19 cellular contexts compared by ENCODE assay signal in the genomic region with DNA sequence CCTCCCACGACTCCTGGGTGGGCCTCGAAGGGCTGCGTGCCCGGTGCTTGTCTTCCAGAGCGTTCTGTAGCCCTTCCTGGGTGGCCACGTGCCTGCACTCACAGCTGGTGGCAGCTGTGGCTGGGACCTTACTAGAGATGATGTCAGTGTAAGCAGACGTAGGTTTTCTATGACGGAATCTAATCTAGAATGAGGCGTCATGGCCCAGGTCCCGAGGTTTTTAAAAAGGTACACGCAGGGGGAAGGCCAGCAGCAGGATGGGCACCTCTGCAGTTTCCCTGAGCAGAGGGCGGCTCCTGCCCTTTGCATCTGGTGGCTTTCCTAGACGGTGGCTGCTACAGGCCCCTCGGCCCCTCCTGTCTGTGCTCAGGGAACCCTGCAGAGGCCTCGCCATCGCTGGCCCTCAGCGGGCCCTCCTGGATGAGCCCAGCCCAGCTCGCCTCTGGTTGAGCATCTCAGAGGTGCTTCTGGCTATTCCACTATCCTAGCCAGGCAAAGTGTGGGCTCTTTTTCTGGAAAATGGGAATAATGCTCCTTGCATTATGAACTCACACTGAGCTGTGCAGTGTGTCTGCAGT. TPM values are rescaled to one million over a fixed set of nuclear protein-coding genes. Genes with fewer than 3 reads are reported as not detected.
"Had no signal": no experiment of that assay in that cellular context is flagged by ENCODE, and none has a peak within 500 bp of the region (broad histone marks: within the 10 kb centered on the region; RNA-seq: fewer than 3 reads in every experiment).

No MANE protein-coding gene starts in this region.

- ATAC-seq: activated T-helper 17 cell treated with anti-CD3 and anti-CD28 coated beads, Interleukin-2, amount 50 U/mL, for 72 hours; left lung; natural killer cell treated with Interleukin-12 subunit alpha and Interleukin-12 subunit beta and Interleukin-15 and Interleukin-18, amount 100 ng/mL, for 72 hours; psoas muscle; stimulated activated effector memory CD8-positive, alpha-beta T cell treated with anti-CD3 and anti-CD28 coated beads, Interleukin-12 subunit alpha, Interleukin-12 subunit beta, amount 100 ng/mL, for 72 hours had no signal

- H3K4me3 ChIP-seq: left lung, psoas muscle, thyroid gland, uterus had no signal

- H3K9me3 ChIP-seq: left lung, psoas muscle, thyroid gland, uterus had no signal

- H3K27ac ChIP-seq: left lung, psoas muscle, thyroid gland, uterus, VCaP had no signal

- H3K4me1 ChIP-seq: left lung, uterus had no signal

- DNase-seq: activated CD4-positive, alpha-beta T cell treated with anti-CD3 and anti-CD28 coated beads for 1 hour; activated CD4-positive, alpha-beta T cell treated with anti-CD3 and anti-CD28 coated beads, Interleukin-2, amount 50 U/mL, for 4 hours; activated naive CD4-positive, alpha-beta T cell treated with Interleukin-2 at 50 U/mL for 16 hours; anterior cingulate cortex; cerebellar nuclear complex; effector memory CD4-positive, alpha-beta T cell; foreskin melanocyte; left lung; psoas muscle; stimulated activated CD4-positive, alpha-beta T cell treated with anti-CD3 and anti-CD28 coated beads, Interleukin-12 subunit alpha, Interleukin-12 subunit beta, amount 100 ng/mL, for 4 hours; stimulated activated CD4-positive, alpha-beta T cell treated with anti-CD3 and anti-CD28 coated beads, Interleukin-2, amount 100 ng/mL, for 24 hours; T-helper 1 cell; T1000; thyroid gland; uterus had no signal

- H3K36me3 ChIP-seq: left lung, thyroid gland, uterus had no signal

- H3K27me3 ChIP-seq: thyroid gland, uterus had no signal

RNA-seq across cellular contexts. Expression of a gene that starts 49.6 kb away (rescaled TPM):
- total RNA-seq: activated T-helper 17 cell treated with anti-CD3 and anti-CD28 coated beads, Interleukin-2, amount 50 U/mL, for 72 hours had no signal
